ENCODE assay signal across 14 cellular contexts in the genomic region with DNA sequence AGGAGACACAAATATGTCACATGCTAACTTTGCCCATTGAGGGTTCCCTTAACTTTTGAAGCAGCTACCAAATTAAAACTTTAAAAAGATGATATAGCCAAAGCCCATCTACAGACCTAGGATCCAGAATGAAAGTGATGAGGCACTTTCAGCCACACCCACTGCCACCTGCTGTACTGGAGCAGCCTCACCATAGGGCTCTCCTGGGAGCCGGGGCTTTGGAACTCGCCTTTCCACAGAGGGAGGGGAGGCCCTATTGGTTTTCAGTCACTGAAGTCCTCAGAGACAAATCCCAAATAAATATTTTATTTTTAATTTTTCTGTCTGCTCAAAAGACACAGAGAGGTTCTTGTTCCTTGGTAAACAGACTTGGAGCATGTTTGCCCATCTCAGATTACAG.
A peak's percentile ranks its signal among the peaks of the same experiment; 100 is the strongest.
DNase-seq lines count a peak whose midpoint lies in the region; ATAC-seq and TF ChIP-seq lines count a peak whose summit lies in the region.
"Had no signal": no experiment of that assay in that cellular context is flagged by ENCODE, and none has a peak within 500 bp of the region (broad histone marks: within the 10 kb centered on the region; RNA-seq: fewer than 3 reads in every experiment).

No MANE protein-coding gene starts in this region.

- peak overlapping the region; percentile 60 to 87; a peak in 3 of 4 replicates for H3K27ac ChIP-seq in SK-N-SH (ENCODE audit: low read depth in 2 of 2, low read length in 1 of 2)
- H3K27ac ChIP-seq in hepatocyte = peak overlapping the region; percentile 77
- H3K27ac ChIP-seq in thoracic aorta = peak overlapping the region; percentile 60 to 74

- no peak for TF ChIP-seq EP300 in SK-N-SH (IDR thresholded peaks at IDR 0.05; ENCODE audit: borderline replicate concordance in 1 of 2, low read depth in 1 of 2, low read length in 1 of 2)

- H3K9me3 ChIP-seq in SK-N-SH = no peaks in the 10 kb centered on the region
- no peaks in the 10 kb centered on the region for H3K9me3 ChIP-seq in adipocyte (ENCODE audit: control insufficient read depth, low read length)
- H3K9me3 ChIP-seq in hepatocyte (ENCODE audit: low read depth) = no peaks in the 10 kb centered on the region
- no peaks in the 10 kb centered on the region for H3K9me3 ChIP-seq in thoracic aorta
- H3K9me3 ChIP-seq: pancreas had no signal

- H2AFZ ChIP-seq in SK-N-SH (ENCODE audit: low read depth) = peak overlapping the region; percentile 83; the same call in 1 of the 2 replicates
- no peak overlapping the region for H2AFZ ChIP-seq in hepatocyte

- DNase-seq in SK-N-SH (no peak), adipocyte (ENCODE audit: low read depth) (no peak), hepatocyte (ENCODE audit: low spot score) (no peak), thoracic aorta (ENCODE audit: low spot score) (no peak), NCI-H2081 (lab: John Stamatoyannopoulos, UW) (no peak), NCI-H2029 (lab: John Stamatoyannopoulos, UW) (no peak), NCI-H748 treated with DMSO at 0.1 percent for 48 hours (lab: John Stamatoyannopoulos, UW) (no peak)
- DNase-seq: activated naive CD8-positive, alpha-beta T cell treated with anti-CD3 and anti-CD28 coated beads for 36 hours; DMS153; NCI-H1436; stimulated activated CD4-positive, alpha-beta T cell treated with anti-CD3 and anti-CD28 coated beads, Interleukin-4, amount 100 ng/mL, for 24 hours had no signal

- H3K9me2 ChIP-seq in SK-N-SH (no peaks in the 10 kb centered on the region), hepatocyte (replicated peaks; ENCODE audit: insufficient read depth) (no peaks in the 10 kb centered on the region)

- peak overlapping the region; percentile 15; the same call in 1 of the 2 replicates for H3K4me2 ChIP-seq in SK-N-SH
- H3K4me2 ChIP-seq in hepatocyte = peak overlapping the region; percentile 1

- H3K4me3 ChIP-seq in SK-N-SH (ENCODE audit: low read depth in 2 of 2, low read length in 1 of 2) (no peak overlapping the region), adipocyte (ENCODE audit: low read length) (no peak overlapping the region), hepatocyte (no peak overlapping the region), thoracic aorta (no peak overlapping the region)
- H3K4me3 ChIP-seq: pancreas had no signal

- TF ChIP-seq CTCF in SK-N-SH (IDR thresholded peaks at IDR 0.05) = no peak
- TF ChIP-seq CTCF in hepatocyte (IDR thresholded peaks at IDR 0.05; ENCODE audit: poor library complexity) = no peak
- TF ChIP-seq CTCF in thoracic aorta (IDR thresholded peaks at IDR 0.05) = no peak

- H3F3A ChIP-seq in SK-N-SH (replicated peaks; ENCODE audit: insufficient read depth) = peaks cover 30% of the 10 kb centered on the region

- H3K4me1 ChIP-seq in SK-N-SH (ENCODE audit: control insufficient read depth in 1 of 2, insufficient read depth in 2 of 2, low read depth in 1 of 2, low read length in 1 of 2) (peaks cover 16 to 24% of the 10 kb centered on the region in 2 experiments), adipocyte (ENCODE audit: control insufficient read depth, insufficient read depth, low read length) (peaks cover 52% of the 10 kb centered on the region), hepatocyte (ENCODE audit: insufficient read depth) (peaks cover 32% of the 10 kb centered on the region), thoracic aorta (ENCODE audit: control insufficient read depth in 1 of 2, low read depth in 2 of 2) (peaks cover 29 to 60% of the 10 kb centered on the region in 2 donors)

- POLR2A ChIA-PET in SK-N-SH (lab: Yijun Ruan, JAX) = no interaction called here

- H4K20me1 ChIP-seq in SK-N-SH (ENCODE audit: insufficient read depth) (no peaks in the 10 kb centered on the region), hepatocyte (ENCODE audit: insufficient read depth, poor library complexity, severe bottlenecking) (no peaks in the 10 kb centered on the region)

- CTCF ChIA-PET in SK-N-SH (lab: Yijun Ruan, JAX) = interaction anchor here (1.8 to 2.6 kb wide), 2 partner anchors 51 to 352 kb away, joined by 7 to 34 read pairs; no protein-coding TSS in a partner anchor

- H3K9ac ChIP-seq in SK-N-SH = no peak overlapping the region
- peak overlapping the region; percentile 24 for H3K9ac ChIP-seq in adipocyte (ENCODE audit: low read length)

- H3K36me3 ChIP-seq in SK-N-SH (replicated peaks in 1 of 2; ENCODE audit: control insufficient read depth in 1 of 2, insufficient read depth in 2 of 2, low read length in 1 of 2) = no peaks in the 10 kb centered on the region
- H3K36me3 ChIP-seq in adipocyte (ENCODE audit: control insufficient read depth, insufficient read depth, low read length, severe bottlenecking) = no peaks in the 10 kb centered on the region
- no peaks in the 10 kb centered on the region for H3K36me3 ChIP-seq in hepatocyte (replicated peaks; ENCODE audit: insufficient read depth, low read depth)
- H3K36me3 ChIP-seq in thoracic aorta = no peaks in the 10 kb centered on the region
- H3K36me3 ChIP-seq: pancreas had no signal

- 96% methylated on average over 2 of the region's 2 CpGs for WGBS in SK-N-SH (ENCODE audit: low lambda C conversion rate)
- 67% methylated on average over 2 of the region's 2 CpGs for WGBS in hepatocyte (ENCODE audit: low lambda C conversion rate, missing lambda C conversion rate)

- H3K27me3 ChIP-seq in SK-N-SH (ENCODE audit: insufficient read depth) (no peaks in the 10 kb centered on the region), adipocyte (replicated peaks; ENCODE audit: control insufficient read depth, insufficient read depth, low read length) (no peaks in the 10 kb centered on the region), hepatocyte (no peaks in the 10 kb centered on the region), thoracic aorta (replicated peaks; ENCODE audit: insufficient read depth) (no peaks in the 10 kb centered on the region)
- H3K27me3 ChIP-seq: pancreas had no signal

- H3K79me2 ChIP-seq in SK-N-SH (ENCODE audit: insufficient read depth) (no peaks in the 10 kb centered on the region), hepatocyte (no peaks in the 10 kb centered on the region)

- TF ChIP-seq RAD21 in SK-N-SH (IDR thresholded peaks at IDR 0.05; ENCODE audit: low read length) = no peak

- ATAC-seq in SK-N-SH treated with all-trans-retinoic acid at 6 μM for 48 hours (no peak; the same call in 1 of the 3 replicates), thoracic aorta (ENCODE audit: insufficient number of reproducible peaks, low FRiP score, low read depth) (no peak)
- ATAC-seq: HCT116 had no signal

TF ChIP-seq in SK-N-SH, 30 proteins besides CTCF, POLR2A, EP300 and RAD21:
- no peak for TF ChIP-seq MXI1 (IDR thresholded peaks at IDR 0.05; ENCODE audit: low read depth, low read length)
- TF ChIP-seq, protein P1, sequence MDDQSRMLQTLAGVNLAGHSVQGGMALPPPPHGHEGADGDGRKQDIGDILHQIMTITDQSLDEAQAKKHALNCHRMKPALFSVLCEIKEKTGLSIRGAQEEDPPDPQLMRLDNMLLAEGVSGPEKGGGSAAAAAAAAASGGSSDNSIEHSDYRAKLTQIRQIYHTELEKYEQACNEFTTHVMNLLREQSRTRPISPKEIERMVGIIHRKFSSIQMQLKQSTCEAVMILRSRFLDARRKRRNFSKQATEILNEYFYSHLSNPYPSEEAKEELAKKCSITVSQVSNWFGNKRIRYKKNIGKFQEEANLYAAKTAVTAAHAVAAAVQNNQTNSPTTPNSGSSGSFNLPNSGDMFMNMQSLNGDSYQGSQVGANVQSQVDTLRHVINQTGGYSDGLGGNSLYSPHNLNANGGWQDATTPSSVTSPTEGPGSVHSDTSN (IDR thresholded peaks at IDR 0.05) = no peak
- no peak for TF ChIP-seq MEF2A (IDR thresholded peaks at IDR 0.05; ENCODE audit: borderline replicate concordance, low read depth)
- TF ChIP-seq TEAD4 (IDR thresholded peaks at IDR 0.05; ENCODE audit: borderline replicate concordance, insufficient read depth) = no peak
- TF ChIP-seq NFIC (IDR thresholded peaks at IDR 0.05; ENCODE audit: borderline replicate concordance) = no peak
- TF ChIP-seq, protein P2, sequence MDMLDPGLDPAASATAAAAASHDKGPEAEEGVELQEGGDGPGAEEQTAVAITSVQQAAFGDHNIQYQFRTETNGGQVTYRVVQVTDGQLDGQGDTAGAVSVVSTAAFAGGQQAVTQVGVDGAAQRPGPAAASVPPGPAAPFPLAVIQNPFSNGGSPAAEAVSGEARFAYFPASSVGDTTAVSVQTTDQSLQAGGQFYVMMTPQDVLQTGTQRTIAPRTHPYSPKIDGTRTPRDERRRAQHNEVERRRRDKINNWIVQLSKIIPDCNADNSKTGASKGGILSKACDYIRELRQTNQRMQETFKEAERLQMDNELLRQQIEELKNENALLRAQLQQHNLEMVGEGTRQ (IDR thresholded peaks at IDR 0.05; ENCODE audit: borderline replicate concordance, low read depth, low read length) = no peak
- TF ChIP-seq EZH2phosphoT487 (IDR thresholded peaks at IDR 0.05; ENCODE audit: borderline replicate concordance, low read depth) = no peak
TF ChIP-seq in SK-N-SH: peak in this region for 0.

TF ChIP-seq in SK-N-SH treated with all-trans-retinoic acid at 6 μM for 48 hours, 23 proteins besides CTCF, POLR2A, EP300 and RAD21 (continues in another document):
- TF ChIP-seq ZC3H10 (CRISPR knock-in tag; IDR thresholded peaks at IDR 0.05) (no peak), ZNF565 (CRISPR knock-in tag; conservative IDR thresholded peaks at IDR 0.05; ENCODE audit: low read depth) (no peak), PPARA (CRISPR knock-in tag; IDR thresholded peaks at IDR 0.05; ENCODE audit: borderline replicate concordance) (no peak), ZFP3 (CRISPR knock-in tag; IDR thresholded peaks at IDR 0.05) (no peak), CSDC2 (CRISPR knock-in tag; IDR thresholded peaks at IDR 0.05) (no peak)
- TF ChIP-seq, protein P3, sequence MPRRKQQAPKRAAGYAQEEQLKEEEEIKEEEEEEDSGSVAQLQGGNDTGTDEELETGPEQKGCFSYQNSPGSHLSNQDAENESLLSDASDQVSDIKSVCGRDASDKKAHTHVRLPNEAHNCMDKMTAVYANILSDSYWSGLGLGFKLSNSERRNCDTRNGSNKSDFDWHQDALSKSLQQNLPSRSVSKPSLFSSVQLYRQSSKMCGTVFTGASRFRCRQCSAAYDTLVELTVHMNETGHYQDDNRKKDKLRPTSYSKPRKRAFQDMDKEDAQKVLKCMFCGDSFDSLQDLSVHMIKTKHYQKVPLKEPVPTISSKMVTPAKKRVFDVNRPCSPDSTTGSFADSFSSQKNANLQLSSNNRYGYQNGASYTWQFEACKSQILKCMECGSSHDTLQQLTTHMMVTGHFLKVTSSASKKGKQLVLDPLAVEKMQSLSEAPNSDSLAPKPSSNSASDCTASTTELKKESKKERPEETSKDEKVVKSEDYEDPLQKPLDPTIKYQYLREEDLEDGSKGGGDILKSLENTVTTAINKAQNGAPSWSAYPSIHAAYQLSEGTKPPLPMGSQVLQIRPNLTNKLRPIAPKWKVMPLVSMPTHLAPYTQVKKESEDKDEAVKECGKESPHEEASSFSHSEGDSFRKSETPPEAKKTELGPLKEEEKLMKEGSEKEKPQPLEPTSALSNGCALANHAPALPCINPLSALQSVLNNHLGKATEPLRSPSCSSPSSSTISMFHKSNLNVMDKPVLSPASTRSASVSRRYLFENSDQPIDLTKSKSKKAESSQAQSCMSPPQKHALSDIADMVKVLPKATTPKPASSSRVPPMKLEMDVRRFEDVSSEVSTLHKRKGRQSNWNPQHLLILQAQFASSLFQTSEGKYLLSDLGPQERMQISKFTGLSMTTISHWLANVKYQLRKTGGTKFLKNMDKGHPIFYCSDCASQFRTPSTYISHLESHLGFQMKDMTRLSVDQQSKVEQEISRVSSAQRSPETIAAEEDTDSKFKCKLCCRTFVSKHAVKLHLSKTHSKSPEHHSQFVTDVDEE (CRISPR knock-in tag; IDR thresholded peaks at IDR 0.05) = no peak
